Comparison of ENCODE assay signal across 8 cellular contexts in genomic region chrX:55488559-55489314, GRCh38. TPM values are rescaled to one million over a fixed set of nuclear protein-coding genes. Genes with fewer than 3 reads are reported as not detected.
DNase-seq lines count a peak whose midpoint lies in the region; ATAC-seq and TF ChIP-seq lines count a peak whose summit lies in the region.

No MANE protein-coding gene starts in this region.

- H3K4me3 ChIP-seq in GM12864 (ENCODE audit: low read depth, low read length) (peak overlapping the region; percentile 81), HFF-Myc (replicated peaks; ENCODE audit: low read depth, low read length) (peak overlapping the region; percentile 51)

- H3K27ac Mint-ChIP-seq in chondrocyte (ENCODE audit: unreplicated experiment) = peak overlapping the region; percentile 96

- TF ChIP-seq CTCF in GM12864 (IDR thresholded peaks at IDR 0.05; ENCODE audit: low read depth, low read length, missing control alignments) (peak; percentile 7), HFF-Myc (IDR thresholded peaks at IDR 0.05; ENCODE audit: low read depth, low read length, missing control alignments) (no peak), chondrocyte (IDR thresholded peaks at IDR 0.05) (no peak)

- peaks cover 6% of the 10 kb centered on the region for H3K4me1 Mint-ChIP-seq in chondrocyte (ENCODE audit: low read depth)

- DNase-seq in GM12864 (ENCODE audit: low read depth) (no peak), HFF-Myc (ENCODE audit: extremely low read depth, low read depth) (no peak), NCI-H1694 treated with DMSO at 0.1 percent for 48 hours (lab: John Stamatoyannopoulos, UW) (peak; percentile 56), chondrocyte (ENCODE audit: low spot score) (peak; percentile 83), left lobe of liver (ENCODE audit: low spot score) (peak; percentile 70)
- peak; percentile 48 for DNase-seq in activated CD4-positive, alpha-beta T cell treated with anti-CD3 and anti-CD28 coated beads for 1 hour
- peak; percentile 47 to 60 for DNase-seq in stimulated activated CD4-positive, alpha-beta T cell treated with anti-CD3 and anti-CD28 coated beads, Interleukin-4, amount 100 ng/mL, for 4 hours

- H3K9me3 Mint-ChIP-seq in chondrocyte (ENCODE audit: low read depth) = peaks cover 4% of the 10 kb centered on the region

- H3K36me3 Mint-ChIP-seq in chondrocyte (ENCODE audit: low read depth) = no peaks in the 10 kb centered on the region

- ATAC-seq in left lobe of liver (peak; percentile 81), HG03469 (IDR thresholded peaks at IDR 0.05; ENCODE audit: unreplicated experiment) (no peak)

- no peaks in the 10 kb centered on the region for H3K27me3 Mint-ChIP-seq in chondrocyte (ENCODE audit: low read depth)

- peak overlapping the region; percentile 85 for H3K4me3 Mint-ChIP-seq in chondrocyte (ENCODE audit: unreplicated experiment)

RNA-seq across cellular contexts. Expression of gene USP51, which starts 0.9 kb away (rescaled TPM):
- total RNA-seq in chondrocyte (1.0 to 2.0 TPM (median 1.1 TPM) in 3 replicates), left lobe of liver (0.38 TPM)

RNA-seq across cellular contexts. Expression of gene MAGEH1, which starts 36.8 kb away (rescaled TPM):
- total RNA-seq in chondrocyte (8.2 to 25.8 TPM (median 25.7 TPM) in 3 replicates), left lobe of liver (7.0 TPM)

Comparison
In these comparisons a context has a peak if more than half of its experiments do, and no peak if none do; other contexts are left out.
1. DNase-seq: peak in NCI-H1694 treated with DMSO at 0.1 percent for 48 hours (single experiment), activated CD4-positive, alpha-beta T cell treated with anti-CD3 and anti-CD28 coated beads for 1 hour (single experiment), chondrocyte (single experiment), left lobe of liver (single experiment) and stimulated activated CD4-positive, alpha-beta T cell treated with anti-CD3 and anti-CD28 coated beads, Interleukin-4, amount 100 ng/mL, for 4 hours (2 of 2); none in GM12864 (single experiment) and HFF-Myc (single experiment).